In the genomic region with DNA sequence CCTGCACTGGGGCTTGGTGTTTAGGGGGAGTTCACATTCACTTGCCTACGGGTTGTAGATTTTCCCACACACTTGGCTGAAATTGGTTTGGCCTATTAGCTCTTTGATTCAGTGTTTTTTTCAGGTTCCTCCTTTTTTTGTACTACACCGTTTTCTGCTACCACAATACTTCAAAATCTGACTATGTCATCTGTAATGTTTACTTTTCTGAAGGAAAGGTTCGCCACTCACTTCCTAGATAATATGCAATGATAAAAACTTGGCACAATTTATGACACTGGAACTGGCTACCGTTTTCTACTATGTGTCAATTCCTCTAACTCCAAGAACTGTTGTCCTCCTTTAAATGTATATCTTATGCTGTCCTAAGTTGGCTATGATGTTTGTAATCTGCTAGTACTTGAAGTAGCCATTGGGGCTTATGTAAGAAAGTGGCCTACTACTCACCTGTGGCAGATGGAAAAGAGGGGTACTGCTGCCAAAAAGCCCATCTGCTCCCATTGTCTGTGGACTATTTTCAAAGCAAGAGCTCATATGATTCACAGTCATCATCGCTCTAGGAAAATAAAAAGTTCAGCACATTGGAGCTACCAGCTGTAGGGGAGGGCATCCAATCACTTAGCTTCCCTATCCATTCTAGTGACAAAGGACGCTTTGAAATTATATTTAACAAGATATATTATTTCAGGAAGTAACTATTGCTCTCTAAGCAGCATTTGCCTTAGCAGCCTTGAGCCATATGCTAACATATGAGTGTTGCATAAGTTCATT, we compare ENCODE assay signal across 15 cellular contexts. TPM values are rescaled to one million over a fixed set of nuclear protein-coding genes. Genes with fewer than 3 reads are reported as not detected.
A peak's percentile ranks its signal among the peaks of the same experiment; 100 is the strongest.
DNase-seq lines count a peak whose midpoint lies in the region; ATAC-seq, FAIRE-seq and TF ChIP-seq lines count a peak whose summit lies in the region.
"Had no signal": no experiment of that assay in that cellular context is flagged by ENCODE, and none has a peak within 500 bp of the region (broad histone marks: within the 10 kb centered on the region; RNA-seq: fewer than 3 reads in every experiment).

No MANE protein-coding gene starts in this region.

- intact Hi-C loops in HepG2 (cut with micrococcal nuclease; ENCODE audit: unreplicated experiment): no loop called here

- H2AFZ ChIP-seq in HepG2 (ENCODE audit: low read length): no peak overlapping the region

- BruUV-seq in HepG2 (replicated peaks; lab: Mats Ljungman, UMichigan): no TSS peak

- no peak overlapping the region for H3K4me2 ChIP-seq in HepG2 (ENCODE audit: low read depth, low read length)
- H3K4me2 ChIP-seq: SK-N-SH had no signal

- no peak for ATAC-seq in HG02970 (IDR thresholded peaks at IDR 0.05; ENCODE audit: low FRiP score, unreplicated experiment)
- ATAC-seq in HepG2: no peak
- ATAC-seq: effector memory CD8-positive, alpha-beta T cell had no signal

- H3K27me3 ChIP-seq in HepG2 (ENCODE audit: control insufficient read depth in 1 of 2, insufficient read depth in 2 of 2, low read length in 2 of 2): no peaks in the 10 kb centered on the region
- H3K27me3 ChIP-seq: right atrium auricular region had no signal

- H4K20me1 ChIP-seq in HepG2 (ENCODE audit: insufficient read depth, low read length): no peaks in the 10 kb centered on the region

- H3K4me1 ChIP-seq in HepG2 (ENCODE audit: insufficient read depth, low read length): peaks cover 30% of the 10 kb centered on the region

- POLR2A ChIA-PET in HepG2 (lab: Yijun Ruan, JAX): no interaction called here

- H3K27ac ChIP-seq in HepG2 (ENCODE audit: extremely low read length, insufficient read depth, low read length): no peak overlapping the region
- H3K27ac ChIP-seq: right atrium auricular region had no signal

- no peak overlapping the region for H3K9ac ChIP-seq in HepG2 (ENCODE audit: insufficient read depth, low read depth, low read length)
- H3K9ac ChIP-seq: SK-N-SH had no signal

- TF ChIP-seq RAD21 in HepG2 (CRISPR knock-in tag; IDR thresholded peaks at IDR 0.05): no peak

- no peak for TF ChIP-seq EP300 in HepG2 (IDR thresholded peaks at IDR 0.05; ENCODE audit: low read depth in 2 of 2, low read length in 2 of 2)
- no peak for TF ChIP-seq EP300 in HepG2 (CRISPR knock-in tag; IDR thresholded peaks at IDR 0.05; ENCODE audit: borderline replicate concordance)

- no peak for TF ChIP-seq CTCF in HepG2 (CRISPR knock-in tag; IDR thresholded peaks at IDR 0.05)

- DNase-seq in A172 (ENCODE audit: low spot score) (peak; percentile 22), HT-29 (ENCODE audit: low spot score) (peak; percentile 14), NCI-H2196 treated with DMSO at 0.1 percent for 48 hours (lab: John Stamatoyannopoulos, UW; ENCODE audit: unreplicated experiment) (peak; percentile 51), cerebellar cortex (ENCODE audit: low spot score) (peak; percentile 97), HepG2 (ENCODE audit: low spot score) (no peak), occipital lobe (lab: John Stamatoyannopoulos, UW) (no peak)
- no peak for DNase-seq in activated naive CD4-positive, alpha-beta T cell treated with anti-CD3 and anti-CD28 coated beads, Interleukin-2, amount 50 U/mL, for 16 hours
- DNase-seq: activated CD4-positive, alpha-beta T cell treated with anti-CD3 and anti-CD28 coated beads for 48 hours; effector memory CD8-positive, alpha-beta T cell; kidney; NCI-H510A; SK-N-SH had no signal

- no peak overlapping the region for H3K4me3 ChIP-seq in HepG2 (replicated peaks in 1 of 3; ENCODE audit: insufficient read depth in 1 of 3, low read depth in 2 of 3, low read length in 3 of 3)
- H3K4me3 ChIP-seq: right atrium auricular region had no signal

- in situ Hi-C loops in HepG2 (cut with HindIII; ENCODE audit: extremely low pct_ligation_motif_present, low pct_unique_long_range_greater_than_20kb): no loop called here

- no peak for FAIRE-seq in HepG2 (lab: Jason Lieb, UNC)
- FAIRE-seq: G401.6, kidney had no signal

- H3K9me3 ChIP-seq in HepG2 (ENCODE audit: low read length): peaks cover 18% of the 10 kb centered on the region

- H3K36me3 ChIP-seq in HepG2 (replicated peaks in 1 of 2; ENCODE audit: control insufficient read depth in 1 of 2, insufficient read depth in 2 of 2, low read length in 2 of 2): no peaks in the 10 kb centered on the region
- H3K36me3 ChIP-seq: right atrium auricular region had no signal

- H3K79me2 ChIP-seq in HepG2 (ENCODE audit: insufficient read depth, low read length): no peaks in the 10 kb centered on the region

- TF ChIP-seq POLR2A in HepG2 (IDR thresholded peaks at IDR 0.05; ENCODE audit: insufficient read depth in 1 of 2, low read depth in 2 of 2, low read length in 2 of 2): no peak

- WGBS in HepG2 (ENCODE audit: low lambda C conversion rate): 35% methylated on average over 6 of the region's 6 CpGs

- CTCF ChIA-PET in HepG2 (lab: Yijun Ruan, JAX; ENCODE audit: low intra/inter-chr PET ratio, low total read pairs): no interaction called here

TF ChIP-seq in HepG2, 621 proteins besides CTCF, POLR2A, EP300 and RAD21 (continues in another document):
- no peak for TF ChIP-seq ZNF83 (CRISPR knock-in tag; IDR thresholded peaks at IDR 0.05; ENCODE audit: borderline replicate concordance)
- TF ChIP-seq MEF2D (CRISPR knock-in tag; IDR thresholded peaks at IDR 0.05): no peak
- no peak for TF ChIP-seq ZNF260 (CRISPR knock-in tag; IDR thresholded peaks at IDR 0.05; ENCODE audit: borderline replicate concordance, low read depth)
- no peak for TF ChIP-seq FUBP1 (CRISPR knock-in tag; IDR thresholded peaks at IDR 0.05; ENCODE audit: borderline replicate concordance)
- no peak for TF ChIP-seq RFX5 (IDR thresholded peaks at IDR 0.05; ENCODE audit: low read depth, low read length)
- TF ChIP-seq FOXC1 (CRISPR knock-in tag; IDR thresholded peaks at IDR 0.05; ENCODE audit: borderline replicate concordance): no peak
- TF ChIP-seq, protein P1, sequence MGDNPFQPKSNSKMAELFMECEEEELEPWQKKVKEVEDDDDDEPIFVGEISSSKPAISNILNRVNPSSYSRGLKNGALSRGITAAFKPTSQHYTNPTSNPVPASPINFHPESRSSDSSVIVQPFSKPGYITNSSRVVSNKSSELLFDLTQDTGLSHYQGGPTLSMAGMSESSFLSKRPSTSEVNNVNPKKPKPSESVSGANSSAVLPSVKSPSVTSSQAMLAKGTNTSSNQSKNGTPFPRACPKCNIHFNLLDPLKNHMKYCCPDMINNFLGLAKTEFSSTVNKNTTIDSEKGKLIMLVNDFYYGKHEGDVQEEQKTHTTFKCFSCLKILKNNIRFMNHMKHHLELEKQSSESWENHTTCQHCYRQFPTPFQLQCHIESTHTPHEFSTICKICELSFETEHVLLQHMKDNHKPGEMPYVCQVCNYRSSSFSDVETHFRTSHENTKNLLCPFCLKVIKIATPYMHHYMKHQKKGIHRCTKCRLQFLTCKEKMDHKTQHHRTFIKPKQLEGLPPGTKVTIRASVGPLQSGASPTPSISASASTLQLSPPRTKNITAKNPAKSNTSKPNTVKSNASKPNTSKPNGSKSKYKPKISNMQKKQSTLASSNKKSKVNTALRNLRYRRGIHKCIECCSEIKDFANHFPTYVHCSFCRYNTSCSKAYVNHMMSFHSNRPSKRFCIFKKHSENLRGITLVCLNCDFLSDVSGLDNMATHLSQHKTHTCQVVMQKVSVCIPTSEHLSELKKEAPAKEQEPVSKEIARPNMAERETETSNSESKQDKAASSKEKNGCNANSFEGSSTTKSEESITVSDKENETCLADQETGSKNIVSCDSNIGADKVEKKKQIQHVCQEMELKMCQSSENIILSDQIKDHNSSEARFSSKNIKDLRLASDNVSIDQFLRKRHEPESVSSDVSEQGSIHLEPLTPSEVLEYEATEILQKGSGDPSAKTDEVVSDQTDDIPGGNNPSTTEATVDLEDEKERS (CRISPR knock-in tag; IDR thresholded peaks at IDR 0.05): no peak

RNA-seq across cellular contexts. Expression of gene BACH1, which starts 42.4 kb away (rescaled TPM):
- total RNA-seq in A172 (2014; rRNA removed; shearing (Covaris generic)): 53.5 and 60.6 TPM in 2 replicates
- total RNA-seq in HT-29 (2014; rRNA removed; shearing (Covaris generic)): 13.2 and 17.8 TPM in 2 replicates
- total RNA-seq in HepG2 (2016; rRNA removed; fragmentation: Illumina TruSeq; extraction: Trizol): 51.7 and 68.9 TPM in 2 replicates
- total RNA-seq in HepG2 (2016; cell fraction: cytosol; rRNA removed; fragmentation: Illumina TruSeq; extraction: Trizol; ENCODE audit: low read depth): 113 and 125 TPM in 2 replicates
- 49.5 and 66.2 TPM in 2 replicates for total RNA-seq in HepG2 (2016; cell fraction: insoluble cytoplasmic fraction; rRNA removed; fragmentation: Illumina TruSeq; extraction: Trizol)
- 187 and 248 TPM in 2 replicates for total RNA-seq in HepG2 (2016; cell fraction: membrane; rRNA removed; fragmentation: Illumina TruSeq; extraction: Trizol)
- 43.0 and 46.1 TPM in 2 replicates for total RNA-seq in HepG2 (2016; cell fraction: nucleus; rRNA removed; fragmentation: Illumina TruSeq; extraction: Trizol)
- polyA plus RNA-seq in HepG2 (2011; rRNA removed): 11.9 and 16.5 TPM in 2 replicates
- 6.1 and 8.1 TPM in 2 replicates for polyA plus RNA-seq in HepG2 (2011; cell fraction: cytosol; rRNA removed)
- 7.4 and 10.3 TPM in 2 replicates for polyA plus RNA-seq in HepG2 (2011; cell fraction: nucleus; rRNA removed)
- polyA plus RNA-seq in HepG2 (2012): 19.6 and 28.5 TPM in 2 replicates
- polyA plus RNA-seq in HepG2 (2016; cell fraction: cytosol; fragmentation: Illumina TruSeq; extraction: Trizol; ENCODE audit: low read depth): 0.31 and 0.51 TPM in 2 replicates
- polyA plus RNA-seq in HepG2 (2016; cell fraction: insoluble cytoplasmic fraction; fragmentation: Illumina TruSeq; extraction: Trizol; ENCODE audit: low read depth): 17.5 and 19.8 TPM in 2 replicates
- polyA plus RNA-seq in HepG2 (2016; cell fraction: membrane; fragmentation: Illumina TruSeq; extraction: Trizol; ENCODE audit: low read depth): 2.6 and 3.9 TPM in 2 replicates
- 11.8 and 12.9 TPM in 2 replicates for polyA plus RNA-seq in HepG2 (2016; cell fraction: nucleus; fragmentation: Illumina TruSeq; extraction: Trizol; ENCODE audit: insufficient read depth, low read depth)
- polyA minus RNA-seq in HepG2 (2011; rRNA and poly(A)+ RNA removed; ENCODE audit: low replicate concordance): 153 and 196 TPM in 2 replicates
- polyA minus RNA-seq in HepG2 (2011; cell fraction: cytosol; rRNA and poly(A)+ RNA removed): 67.8 and 73.1 TPM in 2 replicates
- 101 and 111 TPM in 2 replicates for polyA minus RNA-seq in HepG2 (2011; cell fraction: nucleus; rRNA and poly(A)+ RNA removed)
- 127 TPM for total RNA-seq in occipital lobe

Comparison
In these comparisons a context has a peak if more than half of its experiments do, and no peak if none do; other contexts are left out.
1. DNase-seq: peak in A172 (single experiment), HT-29 (single experiment), NCI-H2196 treated with DMSO at 0.1 percent for 48 hours (single experiment) and cerebellar cortex (single experiment); none in HepG2 (single experiment), activated naive CD4-positive, alpha-beta T cell treated with anti-CD3 and anti-CD28 coated beads, Interleukin-2, amount 50 U/mL, for 16 hours (single experiment) and occipital lobe (single experiment).